25 cellular contexts compared by ENCODE assay signal in the genomic region with DNA sequence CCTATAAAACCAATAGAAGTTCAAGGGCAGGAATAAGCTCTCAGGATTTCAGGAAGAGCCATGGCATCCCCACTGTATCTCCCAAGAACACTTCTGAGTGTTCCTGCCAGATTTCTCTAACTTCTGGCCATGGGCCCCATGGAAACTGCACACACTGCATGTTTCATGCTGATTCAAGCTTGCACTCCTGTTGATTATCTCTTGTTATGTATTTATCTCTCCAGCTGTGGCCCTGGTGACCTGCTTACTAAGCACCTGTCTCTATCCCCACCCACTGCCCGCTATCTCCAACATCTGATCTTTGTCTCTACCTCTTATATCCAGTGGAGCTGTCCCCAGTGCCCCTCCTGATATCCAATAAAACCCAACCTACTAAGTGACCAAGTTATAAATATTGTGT.
"Had no signal": no experiment of that assay in that cellular context is flagged by ENCODE, and none has a peak within 500 bp of the region (broad histone marks: within the 10 kb centered on the region; RNA-seq: fewer than 3 reads in every experiment).

No MANE protein-coding gene starts in this region.

- H3K4me1 ChIP-seq: breast epithelium, esophagus muscularis mucosa, upper lobe of left lung had no signal

- H3K27ac Mint-ChIP-seq: activated naive CD8-positive, alpha-beta T cell treated with anti-CD3 and anti-CD28 coated beads for 36 hours; mesothelial cell of epicardium; naive thymus-derived CD8-positive, alpha-beta T cell; neural progenitor cell; progenitor cell of endocrine pancreas had no signal

- ATAC-seq: left ventricle myocardium superior; naive thymus-derived CD8-positive, alpha-beta T cell had no signal

- H3K36me3 Mint-ChIP-seq: activated naive CD8-positive, alpha-beta T cell treated with anti-CD3 and anti-CD28 coated beads for 36 hours; mesothelial cell of epicardium; naive thymus-derived CD8-positive, alpha-beta T cell; neural progenitor cell had no signal

- H3K27me3 ChIP-seq: breast epithelium, esophagus muscularis mucosa, neural progenitor cell, sigmoid colon, upper lobe of left lung had no signal

- H3K27ac ChIP-seq: breast epithelium, esophagus muscularis mucosa, neural progenitor cell, sigmoid colon, thoracic aorta, upper lobe of left lung had no signal

- H3K9ac ChIP-seq: neural progenitor cell had no signal

- H3K36me3 ChIP-seq: breast epithelium, esophagus muscularis mucosa, neural progenitor cell, sigmoid colon, thoracic aorta, upper lobe of left lung had no signal

- H2AFZ ChIP-seq: neural progenitor cell had no signal

- H3K27me3 Mint-ChIP-seq: progenitor cell of endocrine pancreas had no signal

- H3K4me2 ChIP-seq: neural progenitor cell had no signal

- H3K4me3 Mint-ChIP-seq: activated naive CD8-positive, alpha-beta T cell treated with anti-CD3 and anti-CD28 coated beads for 36 hours; central memory CD8-positive, alpha-beta T cell; mesothelial cell of epicardium; naive thymus-derived CD8-positive, alpha-beta T cell; neural progenitor cell had no signal

- DNase-seq: activated CD4-positive, alpha-beta T cell treated with anti-CD3 and anti-CD28 coated beads for 4 hours; activated CD4-positive, alpha-beta T cell treated with anti-CD3 and anti-CD28 coated beads, Interleukin-2, amount 50 U/mL, for 48 hours; activated CD4-positive, CD25-positive, alpha-beta regulatory T cell; activated CD8-positive, alpha-beta memory T cell treated with anti-CD3 and anti-CD28 coated beads, Interleukin-2, amount 50 U/mL, for 48 hours; activated naive CD4-positive, alpha-beta T cell treated with Interleukin-2 at 50 U/mL for 16 hours; activated naive CD8-positive, alpha-beta T cell treated with anti-CD3 and anti-CD28 coated beads for 36 hours; activated T-cell treated with anti-CD3 and anti-CD28 coated beads, Interleukin-2, amount 50 U/mL, for 48 hours; effector memory CD4-positive, alpha-beta T cell; glutamatergic neuron; hippocampal formation; left ventricle myocardium superior; mammary epithelial cell; naive thymus-derived CD8-positive, alpha-beta T cell; retina; sigmoid colon; stimulated activated CD4-positive, alpha-beta T cell treated with anti-CD3 and anti-CD28 coated beads, Interleukin-2, amount 100 ng/mL, for 48 hours; stimulated activated naive CD4-positive, alpha-beta T cell; upper lobe of left lung had no signal

- H3K4me1 Mint-ChIP-seq: activated naive CD8-positive, alpha-beta T cell treated with anti-CD3 and anti-CD28 coated beads for 36 hours; central memory CD8-positive, alpha-beta T cell; naive thymus-derived CD8-positive, alpha-beta T cell had no signal

- H3K4me3 ChIP-seq: breast epithelium, esophagus muscularis mucosa, neural progenitor cell, sigmoid colon, thoracic aorta, upper lobe of left lung had no signal

- H3K9me3 ChIP-seq: breast epithelium, esophagus muscularis mucosa, sigmoid colon, thoracic aorta, upper lobe of left lung had no signal

- H3K9me3 Mint-ChIP-seq: activated naive CD8-positive, alpha-beta T cell treated with anti-CD3 and anti-CD28 coated beads for 36 hours; mesothelial cell of epicardium; neural progenitor cell had no signal
